In genomic region chr9:37675661-37676060, GRCh38 we compare ENCODE assay signal across 25 cellular contexts. TPM values are rescaled to one million over a fixed set of nuclear protein-coding genes. Genes with fewer than 3 reads are reported as not detected.
DNase-seq lines count a peak whose midpoint lies in the region; ATAC-seq and TF ChIP-seq lines count a peak whose summit lies in the region.
"Had no signal": no experiment of that assay in that cellular context is flagged by ENCODE, and none has a peak within 500 bp of the region (broad histone marks: within the 10 kb centered on the region; RNA-seq: fewer than 3 reads in every experiment).

No MANE protein-coding gene starts in this region.

- H3K36me3 ChIP-seq in gastrocnemius medialis (no peaks in the 10 kb centered on the region), spleen (no peaks in the 10 kb centered on the region)
- H3K36me3 ChIP-seq: ascending aorta had no signal

- TF ChIP-seq CTCF in gastrocnemius medialis (IDR thresholded peaks at IDR 0.05 in 4 of 5, conservative IDR thresholded peaks at IDR 0.05 in 1 of 5) = no peak
- TF ChIP-seq CTCF in chondrocyte (IDR thresholded peaks at IDR 0.05) = no peak
- no peak for TF ChIP-seq CTCF in spleen (IDR thresholded peaks at IDR 0.05 in 8 of 11, conservative IDR thresholded peaks at IDR 0.05 in 3 of 11)

- intact Hi-C loops in gastrocnemius medialis (cut with DNase I; ENCODE audit: low total_unique reads) = no loop called here
- intact Hi-C loops in activated T-helper 2 cell treated with anti-CD3 and anti-CD28 coated beads, Interferon-gamma antibody, Interleukin-2, Interleukin-4, amounts not matched to agents 10 μg/mL and 5 μg/mL and 100 μg/mL, durations not matched to agents 14 hours and 24 hours and 36 hours (cut with micrococcal nuclease) = no loop called here
- intact Hi-C loops in spleen (cut with DNase I; ENCODE audit: low total_unique reads) = no loop called here

- H3K27ac ChIP-seq in gastrocnemius medialis (peak overlapping the region in 3 of 4 donors; percentile 69 to 81 (median 77)), spleen (no peak overlapping the region)
- H3K27ac ChIP-seq: ascending aorta, SK-N-MC had no signal

- WGBS in spleen, 5 donors = 72 to 86% (median 73%) methylated on average over 3 of the region's 3 CpGs

- ATAC-seq in gastrocnemius medialis (no peak), GM18502 (IDR thresholded peaks at IDR 0.05; ENCODE audit: poor library complexity, unreplicated experiment) (no peak)
- ATAC-seq: activated CD8-positive, alpha-beta T cell treated with anti-CD3 and anti-CD28 coated beads for 36 hours; GM23338 had no signal

- no peak overlapping the region for H3K4me3 Mint-ChIP-seq in chondrocyte (ENCODE audit: unreplicated experiment)
- H3K4me3 Mint-ChIP-seq in activated T-helper 2 cell treated with anti-CD3 and anti-CD28 coated beads, Interferon-gamma antibody, Interleukin-2, Interleukin-4, amounts not matched to agents 10 μg/mL and 5 μg/mL and 100 μg/mL, durations not matched to agents 14 hours and 24 hours and 36 hours (ENCODE audit: low read depth) = no peak overlapping the region
- H3K4me3 Mint-ChIP-seq: activated CD8-positive, alpha-beta T cell treated with anti-CD3 and anti-CD28 coated beads for 36 hours; CD4-positive, alpha-beta T cell; GM23338 had no signal

- no peaks in the 10 kb centered on the region for H3K9me3 Mint-ChIP-seq in chondrocyte (ENCODE audit: low read depth)
- H3K9me3 Mint-ChIP-seq in activated T-helper 2 cell treated with anti-CD3 and anti-CD28 coated beads, Interferon-gamma antibody, Interleukin-2, Interleukin-4, amounts not matched to agents 10 μg/mL and 5 μg/mL and 100 μg/mL, durations not matched to agents 14 hours and 24 hours and 36 hours = no peaks in the 10 kb centered on the region
- H3K9me3 Mint-ChIP-seq: activated CD8-positive, alpha-beta T cell treated with anti-CD3 and anti-CD28 coated beads for 36 hours; CD4-positive, alpha-beta T cell had no signal

- H3K4me1 ChIP-seq in gastrocnemius medialis (peaks cover 25 to 32% of the 10 kb centered on the region in 2 donors), spleen (no peaks in the 10 kb centered on the region)
- H3K4me1 ChIP-seq: ascending aorta had no signal

- H3K27me3 Mint-ChIP-seq in chondrocyte (ENCODE audit: low read depth) = peaks cover 71% of the 10 kb centered on the region
- H3K27me3 Mint-ChIP-seq in activated T-helper 2 cell treated with anti-CD3 and anti-CD28 coated beads, Interferon-gamma antibody, Interleukin-2, Interleukin-4, amounts not matched to agents 10 μg/mL and 5 μg/mL and 100 μg/mL, durations not matched to agents 14 hours and 24 hours and 36 hours (ENCODE audit: low read depth) = peaks cover 22% of the 10 kb centered on the region

- no peaks in the 10 kb centered on the region for H3K27me3 ChIP-seq in gastrocnemius medialis
- peaks cover 0 to 5% (median 0%) of the 10 kb centered on the region in 7 donors for H3K27me3 ChIP-seq in spleen (replicated peaks in 1 of 7)
- H3K27me3 ChIP-seq: ascending aorta had no signal

- no peaks in the 10 kb centered on the region for H3K9me3 ChIP-seq in gastrocnemius medialis
- no peaks in the 10 kb centered on the region for H3K9me3 ChIP-seq in spleen
- H3K9me3 ChIP-seq: ascending aorta had no signal

- no peak for TF ChIP-seq POLR2A in gastrocnemius medialis (IDR thresholded peaks at IDR 0.05)
- no peak for TF ChIP-seq POLR2A in spleen (IDR thresholded peaks at IDR 0.05)

- peak; percentile 82 for DNase-seq in DMS79 treated with DMSO at 0.1 percent for 48 hours (lab: John Stamatoyannopoulos, UW)
- peak; percentile 45 for DNase-seq in NCI-H2081 treated with DMSO at 0.1 percent for 48 hours (lab: John Stamatoyannopoulos, UW)
- DNase-seq in NCI-H748 treated with DMSO at 0.1 percent for 48 hours (lab: John Stamatoyannopoulos, UW) = peak; percentile 30
- DNase-seq in gastrocnemius medialis = no peak
- DNase-seq in chondrocyte (ENCODE audit: low spot score) = no peak
- no peak for DNase-seq in activated T-helper 2 cell treated with anti-CD3 and anti-CD28 coated beads, Interferon-gamma antibody, Interleukin-2, Interleukin-4, amounts not matched to agents 10 μg/mL and 5 μg/mL and 100 μg/mL, durations not matched to agents 14 hours and 24 hours and 36 hours (ENCODE audit: low spot score)
- no peak for DNase-seq in spleen
- DNase-seq: activated CD4-positive, CD25-positive, alpha-beta regulatory T cell; activated CD8-positive, alpha-beta T cell treated with anti-CD3 and anti-CD28 coated beads for 36 hours; activated naive CD4-positive, alpha-beta T cell treated with anti-CD3 and anti-CD28 coated beads, Interleukin-2, amount 50 U/mL, for 16 hours; activated T-cell treated with anti-CD3 and anti-CD28 coated beads, Interleukin-2, amount 50 U/mL, for 1 hour; CD4-positive, alpha-beta T cell; EL; KG1; NK-92 treated with Interleukin-12 subunit alpha and Interleukin-12 subunit beta, amount 100 ng/mL, for 24 hours; retina; stimulated activated CD4-positive, alpha-beta T cell treated with anti-CD3 and anti-CD28 coated beads, Interleukin-15, amount 100 ng/mL, for 24 hours had no signal

- in situ Hi-C loops in gastrocnemius medialis (cut with MboI; ENCODE audit: low sequenced_read_pairs in 4 of 4) = loop anchor here in 2 of 4 donors (10.0 kb wide), 2 partner anchors 81 to 91 kb away; partner anchors contain the start of gene TOMM5 (in 1 of the 2)

- H3K4me3 ChIP-seq in gastrocnemius medialis = no peak overlapping the region
- H3K4me3 ChIP-seq in spleen = no peak overlapping the region
- H3K4me3 ChIP-seq: ascending aorta, GM23338, SK-N-MC had no signal

- no peaks in the 10 kb centered on the region for H3K36me3 Mint-ChIP-seq in chondrocyte (ENCODE audit: low read depth)
- H3K36me3 Mint-ChIP-seq in activated T-helper 2 cell treated with anti-CD3 and anti-CD28 coated beads, Interferon-gamma antibody, Interleukin-2, Interleukin-4, amounts not matched to agents 10 μg/mL and 5 μg/mL and 100 μg/mL, durations not matched to agents 14 hours and 24 hours and 36 hours (ENCODE audit: low read depth) = no peaks in the 10 kb centered on the region

- no peak overlapping the region for H3K27ac Mint-ChIP-seq in chondrocyte (ENCODE audit: unreplicated experiment)
- no peak overlapping the region for H3K27ac Mint-ChIP-seq in activated T-helper 2 cell treated with anti-CD3 and anti-CD28 coated beads, Interferon-gamma antibody, Interleukin-2, Interleukin-4, amounts not matched to agents 10 μg/mL and 5 μg/mL and 100 μg/mL, durations not matched to agents 14 hours and 24 hours and 36 hours
- H3K27ac Mint-ChIP-seq: activated CD8-positive, alpha-beta T cell treated with anti-CD3 and anti-CD28 coated beads for 36 hours; CD4-positive, alpha-beta T cell; GM23338 had no signal

- no peaks in the 10 kb centered on the region for H3K4me1 Mint-ChIP-seq in chondrocyte (ENCODE audit: low read depth)
- no peaks in the 10 kb centered on the region for H3K4me1 Mint-ChIP-seq in activated T-helper 2 cell treated with anti-CD3 and anti-CD28 coated beads, Interferon-gamma antibody, Interleukin-2, Interleukin-4, amounts not matched to agents 10 μg/mL and 5 μg/mL and 100 μg/mL, durations not matched to agents 14 hours and 24 hours and 36 hours (ENCODE audit: low read depth)

RNA-seq across cellular contexts. Expression of gene FRMPD1, which starts 24.9 kb away (rescaled TPM):
- 1 to 10 TPM in 2 of 4 donors, under 1 TPM in 2; 0.46 to 1.7 (median 1.0) TPM for total RNA-seq in gastrocnemius medialis
- not detected in 3 replicates for total RNA-seq in chondrocyte
- total RNA-seq in activated T-helper 2 cell treated with anti-CD3 and anti-CD28 coated beads, Interferon-gamma antibody, Interleukin-2, Interleukin-4, amounts not matched to agents 10 μg/mL and 5 μg/mL and 100 μg/mL, durations not matched to agents 14 hours and 24 hours and 36 hours = not detected in 2 replicates
- total RNA-seq in spleen = under 1 TPM in 4 of 7 donors, not detected in 3; 0.09 to 0.47 (median 0.25) TPM
- under 1 TPM; 0.10 to 0.32 (median 0.20) TPM for polyA plus RNA-seq in spleen
- total RNA-seq: activated CD8-positive, alpha-beta T cell treated with anti-CD3 and anti-CD28 coated beads for 36 hours; ascending aorta; CD4-positive, alpha-beta T cell; fibroblast of lung; HT-29; T-helper 2 cell treated with Interferon-gamma antibody and Interleukin-4, amounts not matched to agents 100 ng/mL and 5 ng/mL, for 36 hours had no signal
- polyA plus RNA-seq: AG04450, fibroblast of lung had no signal

Comparison
In these comparisons a context has a peak if more than half of its experiments do, and no peak if none do; other contexts are left out.
1. DNase-seq: peak in DMS79 treated with DMSO at 0.1 percent for 48 hours (single experiment), NCI-H2081 treated with DMSO at 0.1 percent for 48 hours (single experiment) and NCI-H748 treated with DMSO at 0.1 percent for 48 hours (single experiment); none in gastrocnemius medialis (0 of 2), chondrocyte (single experiment), activated T-helper 2 cell treated with anti-CD3 and anti-CD28 coated beads, Interferon-gamma antibody, Interleukin-2, Interleukin-4, amounts not matched to agents 10 μg/mL and 5 μg/mL and 100 μg/mL, durations not matched to agents 14 hours and 24 hours and 36 hours (single experiment) and spleen (single experiment).
2. H3K27ac ChIP-seq: peak in gastrocnemius medialis (3 of 4); none in spleen (0 of 8).